1 cellular context compared by ENCODE assay signal in the genomic region with DNA sequence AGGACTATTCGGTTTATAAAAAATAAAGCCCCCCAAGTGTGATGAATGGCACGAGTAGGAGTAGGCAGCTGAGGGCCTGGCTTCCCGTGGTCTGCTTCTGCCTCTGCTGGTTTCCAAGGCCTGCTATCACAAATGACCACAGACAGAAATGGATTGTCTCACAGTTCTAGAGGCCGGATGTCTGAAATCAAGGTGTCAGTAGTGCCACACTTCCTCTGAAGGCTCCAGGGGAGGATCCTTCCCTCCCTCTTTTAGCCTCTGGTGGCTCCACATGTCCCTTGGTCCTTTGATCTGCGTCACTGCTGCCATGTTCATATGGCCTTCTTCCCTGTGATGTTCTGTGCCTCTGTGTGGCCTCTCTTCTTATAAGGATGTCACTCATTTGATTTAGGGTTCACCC.
TF ChIP-seq lines count a peak whose summit lies in the region.

No MANE protein-coding gene starts in this region.

TF ChIP-seq in SK-N-SH treated with all-trans-retinoic acid at 6 μM for 48 hours, 23 proteins besides CTCF, POLR2A, EP300 and RAD21 (continued from another document):
- TF ChIP-seq PATZ1 (CRISPR knock-in tag; IDR thresholded peaks at IDR 0.05; ENCODE audit: borderline replicate concordance), result no peak
- no peak for TF ChIP-seq ZFP3 (CRISPR knock-in tag; IDR thresholded peaks at IDR 0.05)
- no peak for TF ChIP-seq GLIS3 (CRISPR knock-in tag; IDR thresholded peaks at IDR 0.05)
- no peak for TF ChIP-seq ISL1 (CRISPR knock-in tag; IDR thresholded peaks at IDR 0.05)
- TF ChIP-seq TOX (CRISPR knock-in tag; IDR thresholded peaks at IDR 0.05; ENCODE audit: borderline replicate concordance), result no peak
- no peak for TF ChIP-seq RARB (CRISPR knock-in tag; IDR thresholded peaks at IDR 0.05)
- TF ChIP-seq TCF4 (CRISPR knock-in tag; IDR thresholded peaks at IDR 0.05; ENCODE audit: borderline replicate concordance), result no peak
- TF ChIP-seq TSHZ2 (CRISPR knock-in tag; IDR thresholded peaks at IDR 0.05), result no peak
TF ChIP-seq in SK-N-SH treated with all-trans-retinoic acid at 6 μM for 48 hours: peak in this region for 0.
